In genomic region chr11:66637557-66638176, GRCh38 we compare ENCODE assay signal across 2 cellular contexts.
TF ChIP-seq lines count a peak whose summit lies in the region.

No MANE protein-coding gene starts in this region.

TF ChIP-seq in IMR-90, 13 proteins besides CTCF, POLR2A, EP300 and RAD21:
- no peak for TF ChIP-seq ELK1 (IDR thresholded peaks at IDR 0.05; ENCODE audit: borderline replicate concordance, low read depth, low read length)
- no peak for TF ChIP-seq MAZ (IDR thresholded peaks at IDR 0.05; ENCODE audit: borderline replicate concordance, low read depth, low read length)
TF ChIP-seq in IMR-90: peak in this region for 0.

TF ChIP-seq in liver, 16 proteins besides CTCF, POLR2A, EP300 and RAD21:
- TF ChIP-seq GABPA (IDR thresholded peaks at IDR 0.05 in 1 of 2, conservative IDR thresholded peaks at IDR 0.05 in 1 of 2) (no peak), HNF4A (conservative IDR thresholded peaks at IDR 0.05) (no peak)
